In the genomic region with DNA sequence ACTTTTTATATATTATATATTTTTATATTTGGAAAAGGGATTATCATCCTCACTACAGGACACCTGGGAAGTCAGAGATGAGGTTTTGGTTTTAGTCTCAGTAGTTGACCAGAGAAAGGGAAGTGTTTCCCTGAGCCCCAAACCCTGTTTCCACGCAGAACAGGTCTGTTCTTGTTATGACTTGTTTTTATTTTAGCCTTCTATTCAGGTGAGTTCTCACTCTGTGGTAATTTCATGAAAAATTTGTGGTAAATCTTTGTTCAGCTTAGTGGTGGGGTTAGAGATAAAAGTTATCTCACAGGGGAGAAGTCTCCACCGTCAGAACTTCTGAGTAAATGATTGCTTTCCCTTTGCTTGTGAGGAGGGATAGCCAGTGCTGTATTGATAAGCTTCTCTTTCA, we compare ENCODE assay signal across 12 cellular contexts.
A peak's percentile ranks its signal among the peaks of the same experiment; 100 is the strongest.
DNase-seq lines count a peak whose midpoint lies in the region; ATAC-seq and TF ChIP-seq lines count a peak whose summit lies in the region.
"Had no signal": no experiment of that assay in that cellular context is flagged by ENCODE, and none has a peak within 500 bp of the region (broad histone marks: within the 10 kb centered on the region; RNA-seq: fewer than 3 reads in every experiment).

No MANE protein-coding gene starts in this region.

- ATAC-seq in GM18508 (IDR thresholded peaks at IDR 0.05; ENCODE audit: insufficient read depth, unreplicated experiment) = peak; percentile 94
- ATAC-seq in GM19463 (IDR thresholded peaks at IDR 0.05; ENCODE audit: unreplicated experiment) = peak; percentile 94
- peak; percentile 97 for ATAC-seq in HG02938 (IDR thresholded peaks at IDR 0.05; ENCODE audit: unreplicated experiment)
- peak; percentile 89 for ATAC-seq in HG03575 (IDR thresholded peaks at IDR 0.05; ENCODE audit: extremely low read depth, insufficient number of reproducible peaks, low FRiP score, unreplicated experiment)

- no peaks in the 10 kb centered on the region for H3K27me3 Mint-ChIP-seq in mesothelial cell of epicardium (ENCODE audit: low read depth)
- H3K27me3 Mint-ChIP-seq: activated CD4-positive, alpha-beta memory T cell treated with anti-CD3 and anti-CD28 coated beads for 36 hours; CD4-positive, alpha-beta T cell had no signal

- peaks cover 2% of the 10 kb centered on the region for H3K36me3 Mint-ChIP-seq in mesothelial cell of epicardium

- DNase-seq in SIG-M5 (lab: John Stamatoyannopoulos, UW) (no peak), mesothelial cell of epicardium (ENCODE audit: low spot score in 2 of 2, unreplicated experiment in 2 of 2) (no peak)
- DNase-seq in stimulated activated CD4-positive, alpha-beta T cell treated with anti-CD3 and anti-CD28 coated beads, Interleukin-4, amount 100 ng/mL, for 1 hour = no peak
- DNase-seq in effector CD8-positive, alpha-beta T cell (lab: John Stamatoyannopoulos, UW) = no peak
- DNase-seq: activated CD4-positive, alpha-beta memory T cell treated with anti-CD3 and anti-CD28 coated beads for 36 hours; adrenal gland; CD4-positive, alpha-beta T cell; stimulated activated CD8-positive, alpha-beta memory T cell treated with anti-CD3 and anti-CD28 coated beads, Interleukin-4, amount 100 ng/mL, for 48 hours had no signal

- H3K4me3 Mint-ChIP-seq in mesothelial cell of epicardium = no peak overlapping the region
- H3K4me3 Mint-ChIP-seq: activated CD4-positive, alpha-beta memory T cell treated with anti-CD3 and anti-CD28 coated beads for 36 hours; CD4-positive, alpha-beta T cell had no signal

- no peaks in the 10 kb centered on the region for H3K9me3 Mint-ChIP-seq in mesothelial cell of epicardium
- H3K9me3 Mint-ChIP-seq: activated CD4-positive, alpha-beta memory T cell treated with anti-CD3 and anti-CD28 coated beads for 36 hours; CD4-positive, alpha-beta T cell had no signal

- TF ChIP-seq CTCF in mesothelial cell of epicardium (IDR thresholded peaks at IDR 0.05; ENCODE audit: unreplicated experiment) = no peak

- H3K4me1 Mint-ChIP-seq in mesothelial cell of epicardium = no peaks in the 10 kb centered on the region

- H3K27ac Mint-ChIP-seq in mesothelial cell of epicardium = no peak overlapping the region
- H3K27ac Mint-ChIP-seq: activated CD4-positive, alpha-beta memory T cell treated with anti-CD3 and anti-CD28 coated beads for 36 hours; CD4-positive, alpha-beta T cell had no signal
